17 cellular contexts compared by ENCODE assay signal in genomic region chr16:68743664-68744063, GRCh38. TPM values are rescaled to one million over a fixed set of nuclear protein-coding genes. Genes with fewer than 3 reads are reported as not detected.
DNase-seq lines count a peak whose midpoint lies in the region; ATAC-seq, FAIRE-seq and TF ChIP-seq lines count a peak whose summit lies in the region.
"Had no signal": no experiment of that assay in that cellular context is flagged by ENCODE, and none has a peak within 500 bp of the region (broad histone marks: within the 10 kb centered on the region; RNA-seq: fewer than 3 reads in every experiment).

No MANE protein-coding gene starts in this region.

- BruUV-seq in HepG2 (replicated peaks; lab: Mats Ljungman, UMichigan) = no TSS peak

- TF ChIP-seq POLR2A in A549 (IDR thresholded peaks at IDR 0.05; ENCODE audit: low read length) (no peak), body of pancreas (IDR thresholded peaks at IDR 0.05) (no peak), HepG2 (IDR thresholded peaks at IDR 0.05; ENCODE audit: insufficient read depth in 1 of 2, low read depth in 2 of 2, low read length in 2 of 2) (no peak)

- H3K27ac ChIP-seq in A549 (peak overlapping the region; percentile 78 to 94), body of pancreas (peak overlapping the region; percentile 91 to 98 (median 96)), HepG2 (ENCODE audit: extremely low read length, insufficient read depth, low read length) (peak overlapping the region; percentile 83), small intestine (ENCODE audit: low read depth in 1 of 2, low read length in 1 of 2) (peak overlapping the region; percentile 79 to 82)
- H3K27ac ChIP-seq: BLaER1 treated with 17β-estradiol and CSF1 and Interleukin-3, amounts not matched to agents 10 nM and 100 nM; thoracic aorta had no signal

- no peak overlapping the region for H3K9ac ChIP-seq in HepG2 (ENCODE audit: insufficient read depth, low read depth, low read length)
- H3K9ac ChIP-seq: BLaER1 treated with 17β-estradiol and CSF1 and Interleukin-3, amounts not matched to agents 10 nM and 100 nM had no signal

- no peak for TF ChIP-seq RAD21 in A549 (conservative IDR thresholded peaks at IDR 0.05 in 1 of 2, IDR thresholded peaks at IDR 0.05 in 1 of 2)
- TF ChIP-seq RAD21 in HepG2 (CRISPR knock-in tag; IDR thresholded peaks at IDR 0.05) = no peak

- in situ Hi-C loops in HepG2 (cut with HindIII; ENCODE audit: extremely low pct_ligation_motif_present, low pct_unique_long_range_greater_than_20kb) = loop anchor here (5.0 kb wide), 1 partner anchor 49 kb away; no protein-coding TSS in a partner anchor

- H3K27me3 ChIP-seq in body of pancreas = no peaks in the 10 kb centered on the region
- no peaks in the 10 kb centered on the region; a peak in 1 of 5 replicates for H3K27me3 ChIP-seq in HepG2 (ENCODE audit: control insufficient read depth in 1 of 2, insufficient read depth in 2 of 2, low read length in 2 of 2)
- no peaks in the 10 kb centered on the region for H3K27me3 ChIP-seq in small intestine (ENCODE audit: control insufficient read depth in 2 of 2, insufficient read depth in 2 of 2, low read length in 2 of 2)

- TF ChIP-seq CTCF in A549 (IDR thresholded peaks at IDR 0.05) (no peak), body of pancreas (IDR thresholded peaks at IDR 0.05) (no peak), HepG2 (CRISPR knock-in tag; IDR thresholded peaks at IDR 0.05) (no peak), foreskin fibroblast (IDR thresholded peaks at IDR 0.05; ENCODE audit: low read depth, low read length) (no peak)

- FAIRE-seq in A549 (lab: Jason Lieb, UNC) = no peak
- FAIRE-seq in HepG2 (lab: Jason Lieb, UNC) = no peak
- no peak for FAIRE-seq in small intestine (lab: Jason Lieb, UNC)
- FAIRE-seq: endometrium had no signal

- no peak for ATAC-seq in A549
- no peak for ATAC-seq in body of pancreas
- ATAC-seq in HepG2 = no peak
- no peak for ATAC-seq in stimulated activated naive CD8-positive, alpha-beta T cell treated with anti-CD3 and anti-CD28 coated beads, Interleukin-15, Interleukin-2, amounts not matched to agents 100 U/mL and 50 U/mL, for 24 hours
- no peak for ATAC-seq in HG02938 (IDR thresholded peaks at IDR 0.05; ENCODE audit: unreplicated experiment)
- ATAC-seq: SK-N-SH treated with all-trans-retinoic acid at 6 μM for 48 hours had no signal

- CTCF ChIA-PET in A549 (lab: Yijun Ruan, JAX) = interaction anchor here (1.2 to 1.9 kb wide), 4 partner anchors 9 to 159 kb away, joined by 3 to 10 read pairs (median 7); no protein-coding TSS in a partner anchor
- CTCF ChIA-PET in HepG2 (lab: Yijun Ruan, JAX; ENCODE audit: low intra/inter-chr PET ratio, low total read pairs) = no interaction called here

- DNase-seq in A549 (ENCODE audit: low read depth in 1 of 2, low spot score in 1 of 2) (no peak), body of pancreas (no peak), HepG2 (ENCODE audit: low spot score) (no peak), small intestine (no peak), foreskin fibroblast (no peak), iPS-NIHi11 (ENCODE audit: low spot score) (no peak)
- no peak for DNase-seq in stimulated activated naive CD8-positive, alpha-beta T cell treated with anti-CD3 and anti-CD28 coated beads, Interleukin-15, Interleukin-2, amounts not matched to agents 100 U/mL and 50 U/mL, for 24 hours
- DNase-seq: activated naive CD8-positive, alpha-beta T cell treated with anti-CD3 and anti-CD28 coated beads, Interleukin-2, amount 10 ng/mL, durations not matched to agents 7 days and 5 days; HCEC 1CT; NCI-H1694 treated with DMSO at 0.1 percent for 48 hours; NCI-H2227 treated with DMSO at 0.1 percent for 48 hours; T1000 had no signal

- H4K20me1 ChIP-seq in HepG2 (ENCODE audit: insufficient read depth, low read length) = no peaks in the 10 kb centered on the region

- no peak overlapping the region for H2AFZ ChIP-seq in HepG2 (ENCODE audit: low read length)

- 97% methylated on average over 4 of the region's 4 CpGs for WGBS in A549 (ENCODE audit: missing lambda C conversion rate)
- WGBS in body of pancreas, 2 donors = 51 to 62% methylated on average over 4 of the region's 4 CpGs
- WGBS in HepG2 (ENCODE audit: low lambda C conversion rate) = 94% methylated on average over 4 of the region's 4 CpGs
- 56 to 87% (median 60%) methylated on average over 4 of the region's 4 CpGs for WGBS in small intestine, 3 donors

- no peaks in the 10 kb centered on the region for H3K79me2 ChIP-seq in HepG2 (ENCODE audit: insufficient read depth, low read length)

- TF ChIP-seq EP300 in A549 (IDR thresholded peaks at IDR 0.05) = no peak
- TF ChIP-seq EP300 in HepG2 (IDR thresholded peaks at IDR 0.05; ENCODE audit: low read depth in 2 of 2, low read length in 2 of 2) = no peak
- no peak for TF ChIP-seq EP300 in HepG2 (CRISPR knock-in tag; IDR thresholded peaks at IDR 0.05; ENCODE audit: borderline replicate concordance)

- H3K4me3 ChIP-seq in A549 = no peak overlapping the region
- H3K4me3 ChIP-seq in body of pancreas = no peak overlapping the region
- H3K4me3 ChIP-seq in HepG2 (replicated peaks in 1 of 3; ENCODE audit: insufficient read depth in 1 of 3, low read depth in 2 of 3, low read length in 3 of 3) = no peak overlapping the region
- H3K4me3 ChIP-seq in small intestine (ENCODE audit: low read depth in 1 of 2, low read length in 2 of 2) = no peak overlapping the region
- no peak overlapping the region for H3K4me3 ChIP-seq in foreskin fibroblast (ENCODE audit: low read depth in 1 of 2, low read length in 2 of 2)
- H3K4me3 ChIP-seq: BLaER1 treated with 17β-estradiol and CSF1 and Interleukin-3, amounts not matched to agents 10 nM and 100 nM; thoracic aorta had no signal

- intact Hi-C loops in body of pancreas (cut with DNase I) = no loop called here
- intact Hi-C loops in HepG2 (cut with micrococcal nuclease; ENCODE audit: unreplicated experiment) = loop anchor here (2.0 kb wide), 2 partner anchors 39 to 49 kb away; no protein-coding TSS in a partner anchor

- H3K9me3 ChIP-seq in A549 (no peaks in the 10 kb centered on the region), body of pancreas (no peaks in the 10 kb centered on the region), HepG2 (ENCODE audit: low read length) (no peaks in the 10 kb centered on the region), small intestine (ENCODE audit: control insufficient read depth, low read depth) (no peaks in the 10 kb centered on the region)
- H3K9me3 ChIP-seq: BLaER1 treated with 17β-estradiol and CSF1 and Interleukin-3, amounts not matched to agents 10 nM and 100 nM; thoracic aorta had no signal

- H3K36me3 ChIP-seq in body of pancreas (replicated peaks in 1 of 2; ENCODE audit: insufficient read depth in 1 of 2, low read depth in 2 of 2) (no peaks in the 10 kb centered on the region), HepG2 (replicated peaks in 1 of 2; ENCODE audit: control insufficient read depth in 1 of 2, insufficient read depth in 2 of 2, low read length in 2 of 2) (no peaks in the 10 kb centered on the region), small intestine (ENCODE audit: control insufficient read depth in 2 of 2, insufficient read depth in 2 of 2, low read length in 2 of 2) (no peaks in the 10 kb centered on the region)
- H3K36me3 ChIP-seq: BLaER1 treated with 17β-estradiol and CSF1 and Interleukin-3, amounts not matched to agents 10 nM and 100 nM; thoracic aorta had no signal

- H3K4me1 ChIP-seq in A549 (peaks cover 85% of the 10 kb centered on the region), body of pancreas (peaks cover 91% of the 10 kb centered on the region), HepG2 (ENCODE audit: insufficient read depth, low read length) (peaks cover 82% of the 10 kb centered on the region), small intestine (ENCODE audit: control insufficient read depth in 2 of 2, insufficient read depth in 1 of 2, low read depth in 1 of 2, low read length in 1 of 2) (peaks cover 4 to 6% of the 10 kb centered on the region in 2 donors)

- POLR2A ChIA-PET in A549 (lab: Yijun Ruan, JAX) (interaction anchor here (0.6 kb wide), 1 partner anchor 28 kb away, joined by 4 read pairs; no protein-coding TSS in a partner anchor), HepG2 (lab: Yijun Ruan, JAX) (interaction anchor here (1.3 to 7.0 kb wide), 5 partner anchors 8 to 49 kb away, joined by 3 to 134 read pairs (median 15); no protein-coding TSS in a partner anchor)

- H3K4me2 ChIP-seq in A549 (peak overlapping the region; percentile 72), HepG2 (ENCODE audit: low read depth, low read length) (peak overlapping the region; percentile 74; the same call in 1 of the 2 replicates)

TF ChIP-seq in HepG2, 621 proteins besides CTCF, POLR2A, EP300 and RAD21 (continues in another document):
- no peak for TF ChIP-seq NFYB (CRISPR knock-in tag; IDR thresholded peaks at IDR 0.05)

RNA-seq across cellular contexts. Expression of gene CDH1, which starts 6.6 kb away (rescaled TPM):
- polyA plus RNA-seq in A549 (2011; rRNA removed) = 24.5 and 33.0 TPM in 2 replicates
- polyA plus RNA-seq in A549 (2012; cell fraction: cytosol; rRNA removed) = 2.4 and 3.8 TPM in 2 replicates
- polyA plus RNA-seq in A549 (2012; cell fraction: nucleus; rRNA removed) = 5.0 and 7.5 TPM in 2 replicates
- polyA plus RNA-seq in A549 (2017; fragmentation: RNase III; extraction: RNeasy Plus Mini Kit Qiagen cat#74134 plus additional on column Dnase treatment) = 5.9 to 7.2 TPM (median 6.0 TPM) in 3 replicates
- polyA minus RNA-seq in A549 (2011; rRNA and poly(A)+ RNA removed) = 47.7 and 53.3 TPM in 2 replicates
- total RNA-seq in body of pancreas = 100 to 1,000 TPM in 1 of 2 donors, 10 to 100 TPM in 1; 95.3 to 107 TPM
- 0.70 and 0.95 TPM in 2 replicates for total RNA-seq in HepG2 (2016; rRNA removed; fragmentation: Illumina TruSeq; extraction: Trizol)
- 0.10 and 0.18 TPM in 2 replicates for total RNA-seq in HepG2 (2016; cell fraction: cytosol; rRNA removed; fragmentation: Illumina TruSeq; extraction: Trizol; ENCODE audit: low read depth)
- total RNA-seq in HepG2 (2016; cell fraction: insoluble cytoplasmic fraction; rRNA removed; fragmentation: Illumina TruSeq; extraction: Trizol) = 0.51 and 1.0 TPM in 2 replicates
- 0.17 and 0.31 TPM in 2 replicates for total RNA-seq in HepG2 (2016; cell fraction: membrane; rRNA removed; fragmentation: Illumina TruSeq; extraction: Trizol)
- 1.9 and 2.1 TPM in 2 replicates for total RNA-seq in HepG2 (2016; cell fraction: nucleus; rRNA removed; fragmentation: Illumina TruSeq; extraction: Trizol)
- 9.8 and 10.0 TPM in 2 replicates for polyA plus RNA-seq in HepG2 (2011; rRNA removed)
- 3.0 and 7.2 TPM in 2 replicates for polyA plus RNA-seq in HepG2 (2011; cell fraction: cytosol; rRNA removed)
- polyA plus RNA-seq in HepG2 (2011; cell fraction: nucleus; rRNA removed) = 4.1 and 7.8 TPM in 2 replicates
- 25.1 and 45.8 TPM in 2 replicates for polyA plus RNA-seq in HepG2 (2012)
- polyA plus RNA-seq in HepG2 (2016; cell fraction: cytosol; fragmentation: Illumina TruSeq; extraction: Trizol; ENCODE audit: low read depth) = 0.11 and 0.24 TPM in 2 replicates
- 0.56 and 1.3 TPM in 2 replicates for polyA plus RNA-seq in HepG2 (2016; cell fraction: insoluble cytoplasmic fraction; fragmentation: Illumina TruSeq; extraction: Trizol; ENCODE audit: low read depth)
- polyA plus RNA-seq in HepG2 (2016; cell fraction: membrane; fragmentation: Illumina TruSeq; extraction: Trizol; ENCODE audit: low read depth) = 0.18 and 0.21 TPM in 2 replicates
- 2.6 and 4.5 TPM in 2 replicates for polyA plus RNA-seq in HepG2 (2016; cell fraction: nucleus; fragmentation: Illumina TruSeq; extraction: Trizol; ENCODE audit: insufficient read depth, low read depth)
- polyA minus RNA-seq in HepG2 (2011; rRNA and poly(A)+ RNA removed; ENCODE audit: low replicate concordance) = 1.1 and 21.8 TPM in 2 replicates
- polyA minus RNA-seq in HepG2 (2011; cell fraction: cytosol; rRNA and poly(A)+ RNA removed) = 16.0 and 28.9 TPM in 2 replicates
- 5.7 and 10.7 TPM in 2 replicates for polyA minus RNA-seq in HepG2 (2011; cell fraction: nucleus; rRNA and poly(A)+ RNA removed)
- polyA plus RNA-seq in small intestine = 100 to 1,000 TPM in 1 of 3 donors, 10 to 100 TPM in 2; 76.2 to 119 (median 99.3) TPM

Comparison
In these comparisons a context has a peak if more than half of its experiments do, and no peak if none do; other contexts are left out.
1. Of the 38 proteins assayed by ChIP-seq in both HepG2 and A549: peak only in HepG2: none; only in A549: HDAC2; in both: none; in neither: 37.